Comparison of ENCODE assay signal across 5 cellular contexts in genomic region chr6:36449173-36449572, GRCh38. TPM values are rescaled to one million over a fixed set of nuclear protein-coding genes. Genes with fewer than 3 reads are reported as not detected.
"Had no signal": no experiment of that assay in that cellular context is flagged by ENCODE, and none has a peak within 500 bp of the region (broad histone marks: within the 10 kb centered on the region; RNA-seq: fewer than 3 reads in every experiment).

No MANE protein-coding gene starts in this region.

RNA-seq across cellular contexts. Expression of gene PXT1, which starts 6.5 kb away (rescaled TPM):
- total RNA-seq: MCF 10A, PC-3, Peyer's patch, SJSA1 had no signal
- polyA plus RNA-seq: SK-N-SH had no signal
